In genomic region chr11:69686452-69686851, GRCh38 we compare ENCODE assay signal across 24 cellular contexts. TPM values are rescaled to one million over a fixed set of nuclear protein-coding genes. Genes with fewer than 3 reads are reported as not detected.
"Had no signal": no experiment of that assay in that cellular context is flagged by ENCODE, and none has a peak within 500 bp of the region (broad histone marks: within the 10 kb centered on the region; RNA-seq: fewer than 3 reads in every experiment).

No MANE protein-coding gene starts in this region.

- H3K27me3 ChIP-seq: thyroid gland had no signal

- H3K4me3 Mint-ChIP-seq: activated CD4-positive, alpha-beta memory T cell treated with anti-CD3 and anti-CD28 coated beads, Interleukin-2, amount 10 ng/mL, durations not matched to agents 7 days and 5 days had no signal

- H3K9me3 ChIP-seq: mucosa of descending colon, thyroid gland had no signal

- H3K36me3 Mint-ChIP-seq: activated naive CD8-positive, alpha-beta T cell; T-cell had no signal

- H3K36me3 ChIP-seq: heart left ventricle, thyroid gland had no signal

- H3K4me3 ChIP-seq: mucosa of descending colon, thyroid gland had no signal

- H3K27ac Mint-ChIP-seq: activated CD4-positive, alpha-beta memory T cell treated with anti-CD3 and anti-CD28 coated beads, Interleukin-2, amount 10 ng/mL, durations not matched to agents 7 days and 5 days; activated CD4-positive, alpha-beta T cell treated with anti-CD3 and anti-CD28 coated beads, Interleukin-2, amount 10 ng/mL, durations not matched to agents 24 days and 14 days; activated naive CD8-positive, alpha-beta T cell; activated T-helper 1 cell treated with anti-CD3 and anti-CD28 coated beads, Interleukin-12 subunit alpha, Interleukin-12 subunit beta, Interleukin-2, Interleukin-4 antibody, amounts not matched to agents 30 ng/mL and 10 ng/mL and 1 ng/mL, durations not matched to agents 14 hours and 24 hours and 36 hours; nephron progenitor cell; T-cell; T-helper 2 cell treated with Interferon-gamma antibody and Interleukin-4, amounts not matched to agents 5 μg/mL and 100 μg/mL, for 36 hours had no signal

- DNase-seq: cerebellar nuclear complex, cortex of kidney, mesenchymal stem cell had no signal

- H3K27ac ChIP-seq: heart left ventricle, thyroid gland, VCaP had no signal

- H3K9me3 Mint-ChIP-seq: activated CD4-positive, alpha-beta memory T cell treated with anti-CD3 and anti-CD28 coated beads, Interleukin-2, amount 10 ng/mL, durations not matched to agents 7 days and 5 days; activated CD4-positive, alpha-beta T cell treated with anti-CD3 and anti-CD28 coated beads, Interleukin-2, amount 10 ng/mL, durations not matched to agents 24 days and 14 days; T-cell; T-helper 2 cell treated with Interferon-gamma antibody and Interleukin-4, amounts not matched to agents 5 μg/mL and 100 μg/mL, for 36 hours had no signal

RNA-seq across cellular contexts. Expression of gene FGF19, which starts 17.4 kb away (rescaled TPM):
- total RNA-seq: activated CD4-positive, alpha-beta memory T cell treated with anti-CD3 and anti-CD28 coated beads, Interleukin-2, amount 10 ng/mL, durations not matched to agents 7 days and 5 days; activated CD4-positive, alpha-beta T cell treated with anti-CD3 and anti-CD28 coated beads, Interleukin-2, amount 10 ng/mL, durations not matched to agents 24 days and 14 days; activated T-helper 1 cell treated with anti-CD3 and anti-CD28 coated beads, Interleukin-12 subunit alpha, Interleukin-12 subunit beta, Interleukin-2, Interleukin-4 antibody, amounts not matched to agents 30 ng/mL and 10 ng/mL and 1 ng/mL, durations not matched to agents 14 hours and 24 hours and 36 hours; astrocyte; epithelial cell of proximal tubule; fibroblast of villous mesenchyme; heart left ventricle; left cardiac atrium; lower leg skin; mucosa of descending colon; renal cortical epithelial cell; sciatic nerve; smooth muscle cell; subcutaneous adipose tissue; thyroid gland; ureter had no signal
- polyA plus RNA-seq: heart left ventricle, smooth muscle cell had no signal
